ENCODE assay signal across 13 cellular contexts in the genomic region with DNA sequence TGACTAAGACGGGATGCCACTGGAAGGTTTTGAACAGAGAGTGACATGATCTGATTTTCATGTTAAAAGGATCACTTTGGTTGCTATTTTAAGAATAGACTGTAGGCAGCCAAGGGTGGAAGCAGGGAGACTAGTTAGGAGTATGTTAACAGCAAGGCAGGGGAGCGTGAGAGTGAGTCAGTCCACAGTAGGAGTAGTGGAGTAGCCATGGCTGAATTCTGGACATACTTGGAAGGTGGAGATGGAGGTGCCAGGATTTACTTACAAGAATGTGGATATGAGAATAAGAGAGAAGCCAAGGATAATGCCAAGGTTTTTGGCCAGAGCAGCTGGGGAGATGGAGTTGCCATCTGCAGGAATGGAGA.
DNase-seq lines count a peak whose midpoint lies in the region; ATAC-seq, FAIRE-seq and TF ChIP-seq lines count a peak whose summit lies in the region.
"Had no signal": no experiment of that assay in that cellular context is flagged by ENCODE, and none has a peak within 500 bp of the region (broad histone marks: within the 10 kb centered on the region; RNA-seq: fewer than 3 reads in every experiment).

No MANE protein-coding gene starts in this region.

- H3K27me3 Mint-ChIP-seq in astrocyte (ENCODE audit: low read depth, unreplicated experiment): no peaks in the 10 kb centered on the region
- H3K27me3 Mint-ChIP-seq: CD4-positive, CD25-positive, alpha-beta regulatory T cell had no signal

- H3K27ac ChIP-seq in astrocyte (ENCODE audit: low read depth, low read length) (peak overlapping the region; percentile 94), Karpas-422 (ENCODE audit: low read length) (no peak overlapping the region)
- H3K27ac ChIP-seq: right atrium auricular region had no signal

- peaks cover 31% of the 10 kb centered on the region for H3K4me1 Mint-ChIP-seq in astrocyte (ENCODE audit: low read depth, unreplicated experiment)

- no peak overlapping the region for H2AFZ ChIP-seq in astrocyte (ENCODE audit: low read depth, low read length)
- H2AFZ ChIP-seq in Karpas-422 (ENCODE audit: low read length): no peak overlapping the region

- FAIRE-seq in astrocyte (lab: Jason Lieb, UNC): peak; percentile 96
- FAIRE-seq: bronchial epithelial cell, TTC549 had no signal

- H3K4me1 ChIP-seq in astrocyte (ENCODE audit: insufficient read depth, low read length) (peaks cover 34% of the 10 kb centered on the region), Karpas-422 (ENCODE audit: low read length) (no peaks in the 10 kb centered on the region)
- H3K4me1 ChIP-seq: right atrium auricular region had no signal

- H3K27ac Mint-ChIP-seq in astrocyte (ENCODE audit: unreplicated experiment): peak overlapping the region; percentile 85

- no peak overlapping the region for H3K4me3 Mint-ChIP-seq in astrocyte (ENCODE audit: unreplicated experiment)
- H3K4me3 Mint-ChIP-seq: CD4-positive, CD25-positive, alpha-beta regulatory T cell had no signal

- no peak for TF ChIP-seq CTCF in AG10803 (conservative IDR thresholded peaks at IDR 0.05; ENCODE audit: low read length)
- no peak for TF ChIP-seq CTCF in astrocyte (IDR thresholded peaks at IDR 0.05; ENCODE audit: insufficient read depth, low read depth, low read length)

- H4K20me1 ChIP-seq in astrocyte (ENCODE audit: insufficient read depth, low read length): no peaks in the 10 kb centered on the region
- H4K20me1 ChIP-seq in Karpas-422 (ENCODE audit: insufficient read depth, low read depth, low read length): no peaks in the 10 kb centered on the region

- H3K9me3 ChIP-seq in astrocyte (ENCODE audit: insufficient read depth, low read depth, low read length) (no peaks in the 10 kb centered on the region), Karpas-422 (ENCODE audit: low read length) (no peaks in the 10 kb centered on the region)

- ATAC-seq in HG02763 (IDR thresholded peaks at IDR 0.05; ENCODE audit: unreplicated experiment): no peak
- no peak for ATAC-seq in GM21390 (IDR thresholded peaks at IDR 0.05; ENCODE audit: unreplicated experiment)

- peak overlapping the region; percentile 64 for H3K4me2 ChIP-seq in astrocyte (ENCODE audit: low read length)
- no peak overlapping the region for H3K4me2 ChIP-seq in Karpas-422 (ENCODE audit: low read depth, low read length, poor library complexity, severe bottlenecking)

- H3K36me3 ChIP-seq in astrocyte (ENCODE audit: insufficient read depth, low read length) (peaks cover 4% of the 10 kb centered on the region), Karpas-422 (ENCODE audit: insufficient read depth, low read length) (no peaks in the 10 kb centered on the region)
- H3K36me3 ChIP-seq: right atrium auricular region had no signal

- no peaks in the 10 kb centered on the region for H3K9me2 ChIP-seq in Karpas-422 (replicated peaks; ENCODE audit: insufficient read depth, low read length)

- peaks cover 20% of the 10 kb centered on the region for H3K36me3 Mint-ChIP-seq in astrocyte (ENCODE audit: low read depth, unreplicated experiment)

- H3K4me3 ChIP-seq in AG10803 (ENCODE audit: low read length) (no peak overlapping the region), astrocyte (ENCODE audit: insufficient read depth, low read depth, low read length) (no peak overlapping the region), Karpas-422 (ENCODE audit: low read length) (no peak overlapping the region)
- H3K4me3 ChIP-seq: right atrium auricular region had no signal

- no peaks in the 10 kb centered on the region for H3K9me3 Mint-ChIP-seq in astrocyte (ENCODE audit: unreplicated experiment)

- H3K79me2 ChIP-seq in astrocyte (ENCODE audit: insufficient read depth, low read length) (peaks cover 25% of the 10 kb centered on the region), Karpas-422 (ENCODE audit: low read length) (no peaks in the 10 kb centered on the region)

- H3K27me3 ChIP-seq in astrocyte (ENCODE audit: insufficient read depth, low read length) (no peaks in the 10 kb centered on the region), Karpas-422 (ENCODE audit: low read length) (no peaks in the 10 kb centered on the region)
- H3K27me3 ChIP-seq: right atrium auricular region had no signal

- peak overlapping the region; percentile 64 for H3K9ac ChIP-seq in astrocyte (ENCODE audit: low read length)
- no peak overlapping the region for H3K9ac ChIP-seq in Karpas-422 (ENCODE audit: low read length)

- DNase-seq in AG10803 (ENCODE audit: low read depth): peak; percentile 78
- peak; percentile 24 for DNase-seq in HK-2 (ENCODE audit: unreplicated experiment)
- DNase-seq in astrocyte (ENCODE audit: low read depth): peak; percentile 92
- DNase-seq in kidney tubule cell (ENCODE audit: low spot score): peak; percentile 87
- no peak for DNase-seq in Karpas-422
- no peak for DNase-seq in nucleus accumbens (lab: John Stamatoyannopoulos, UW)
- DNase-seq: CD4-positive, CD25-positive, alpha-beta regulatory T cell; NCI-H446 had no signal

Comparison
In these comparisons a context has a peak if more than half of its experiments do, and no peak if none do; other contexts are left out.
1. DNase-seq: peak in AG10803 (single experiment), HK-2 (single experiment), astrocyte (single experiment) and kidney tubule cell (single experiment); none in Karpas-422 (single experiment) and nucleus accumbens (0 of 56).